8 cellular contexts compared by ENCODE assay signal in the genomic region with DNA sequence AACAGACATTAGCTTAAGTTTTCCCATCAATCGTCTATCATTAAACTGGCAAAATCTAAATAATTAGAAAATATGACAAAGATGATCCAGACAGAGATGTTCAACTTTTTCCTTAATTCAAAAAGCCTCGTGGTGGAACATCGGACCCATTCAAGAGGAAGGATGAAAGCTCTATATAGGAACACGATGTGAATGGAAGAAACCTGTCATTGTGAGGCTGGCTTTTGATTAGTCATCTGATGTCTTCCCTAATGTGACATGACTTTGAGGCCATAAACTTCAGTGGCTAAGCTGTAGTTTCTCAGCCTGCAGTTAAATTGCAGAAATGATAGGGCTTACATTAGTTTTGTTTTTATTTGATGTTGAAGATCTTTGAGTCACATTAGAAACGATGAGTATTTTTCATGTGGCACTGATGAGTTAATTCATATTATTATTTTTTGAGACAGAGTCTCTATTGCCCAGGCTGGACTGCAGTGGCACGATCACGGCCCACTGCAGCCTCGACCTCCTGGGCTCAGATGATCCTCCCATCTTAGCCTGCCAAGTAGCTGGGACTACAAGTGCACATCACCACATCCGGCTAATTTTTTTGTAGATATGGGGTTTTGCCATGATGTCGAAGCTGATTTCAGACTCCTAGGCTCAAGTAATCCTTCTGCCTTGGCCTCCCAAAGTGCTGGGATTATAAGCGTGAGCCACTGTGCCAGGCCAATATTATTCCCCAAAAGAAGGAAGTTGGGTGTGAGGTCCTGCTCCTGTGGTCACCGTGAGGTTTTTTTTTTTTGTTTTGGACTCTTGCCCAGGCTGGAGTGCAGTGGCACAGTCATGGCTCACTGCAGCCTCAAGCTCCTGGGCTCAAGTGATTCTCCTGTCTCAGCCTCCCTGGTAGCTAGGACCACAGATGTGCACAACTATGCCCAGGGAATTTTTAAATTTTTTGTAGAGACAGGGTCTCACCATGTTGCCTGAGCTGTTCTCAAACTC. TPM values are rescaled to one million over a fixed set of nuclear protein-coding genes. Genes with fewer than 3 reads are reported as not detected.
DNase-seq lines count a peak whose midpoint lies in the region; ATAC-seq, FAIRE-seq and TF ChIP-seq lines count a peak whose summit lies in the region.

No MANE protein-coding gene starts in this region.

- H3K36me3 ChIP-seq in HUES48 (ENCODE audit: control insufficient read depth, insufficient read depth, low read length): peaks cover 29% of the 10 kb centered on the region
- peaks cover 3 to 5% of the 10 kb centered on the region in 2 experiments for H3K36me3 ChIP-seq in keratinocyte (ENCODE audit: control insufficient read depth in 2 of 2, extremely low read depth in 1 of 2, insufficient read depth in 2 of 2, low read length in 2 of 2)
- H3K36me3 ChIP-seq in tibial artery: peaks cover 4 to 28% (median 26%) of the 10 kb centered on the region in 3 donors

- POLR2A ChIA-PET in AG04450 (lab: Yijun Ruan, JAX): no interaction called here

- H3K27me3 ChIP-seq in AG04450 (ENCODE audit: control insufficient read depth, insufficient read depth, low read length) (no peaks in the 10 kb centered on the region), HUES48 (ENCODE audit: control insufficient read depth, insufficient read depth, low read length) (no peaks in the 10 kb centered on the region), keratinocyte (ENCODE audit: control insufficient read depth, extremely low read depth, insufficient read depth, low read length) (no peaks in the 10 kb centered on the region), tibial artery (no peaks in the 10 kb centered on the region)

- intact Hi-C loops in tibial artery (cut with DNase I; ENCODE audit: low total_unique reads): loop anchor here (5.0 to 10.0 kb wide), 2 partner anchors 42 to 206 kb away; a partner anchor contains a TSS

- DNase-seq in AG04450 (ENCODE audit: low read depth, low spot score) (no peak), keratinocyte (ENCODE audit: low read depth, low spot score) (no peak), tibial artery (no peak), DMS114 treated with DMSO at 0.1 percent for 48 hours (lab: John Stamatoyannopoulos, UW; ENCODE audit: unreplicated experiment) (no peak), anterior cingulate cortex (lab: John Stamatoyannopoulos, UW) (no peak)

- peaks cover 69% of the 10 kb centered on the region for H3K36me3 Mint-ChIP-seq in activated T-helper 17 cell treated with anti-CD3 and anti-CD28 coated beads, Interleukin-2, amount 50 U/mL, for 72 hours (ENCODE audit: low read depth)

- TF ChIP-seq CTCF in AG04450 (IDR thresholded peaks at IDR 0.05; ENCODE audit: low read depth, low read length) (no peak), keratinocyte (optimal IDR thresholded peaks at IDR 0.05 in 1 of 3, IDR thresholded peaks at IDR 0.05 in 1 of 3, conservative IDR thresholded peaks at IDR 0.05 in 1 of 3; ENCODE audit: extremely low read depth in 1 of 3, insufficient read depth in 2 of 3, low read length in 3 of 3) (no peak), tibial artery (IDR thresholded peaks at IDR 0.05) (no peak)

- peaks cover 17% of the 10 kb centered on the region for H3K4me1 Mint-ChIP-seq in activated T-helper 17 cell treated with anti-CD3 and anti-CD28 coated beads, Interleukin-2, amount 50 U/mL, for 72 hours

- H3K27ac ChIP-seq in AG04450 (ENCODE audit: low read depth, low read length) (no peak overlapping the region), HUES48 (ENCODE audit: low read depth, low read length) (no peak overlapping the region), keratinocyte (ENCODE audit: control insufficient read depth, insufficient read depth, low read length) (peak overlapping the region; percentile 96), tibial artery (peak overlapping the region; percentile 94 to 99)

- no peak overlapping the region for H3K9ac ChIP-seq in HUES48 (ENCODE audit: low read depth, low read length)
- peak overlapping the region; percentile 96 for H3K9ac ChIP-seq in keratinocyte (ENCODE audit: control insufficient read depth, extremely low read depth, insufficient read depth, low read length)

- H3K27ac Mint-ChIP-seq in activated T-helper 17 cell treated with anti-CD3 and anti-CD28 coated beads, Interleukin-2, amount 50 U/mL, for 72 hours: peak overlapping the region; percentile 98

- no peaks in the 10 kb centered on the region for H3K27me3 Mint-ChIP-seq in activated T-helper 17 cell treated with anti-CD3 and anti-CD28 coated beads, Interleukin-2, amount 50 U/mL, for 72 hours

- H3K4me1 ChIP-seq in HUES48 (ENCODE audit: control insufficient read depth, insufficient read depth, low read length): peaks cover 3% of the 10 kb centered on the region; the same call in 1 of the 2 replicates
- peaks cover 8% of the 10 kb centered on the region for H3K4me1 ChIP-seq in keratinocyte (ENCODE audit: control insufficient read depth, extremely low read depth, insufficient read depth, low read length)
- peaks cover 0 to 15% (median 9%) of the 10 kb centered on the region in 4 donors for H3K4me1 ChIP-seq in tibial artery

- CTCF ChIA-PET in AG04450 (lab: Charles Lee): interaction anchor here (0.7 to 2.7 kb wide), 7 partner anchors 44 to 237 kb away, joined by 3 to 9 read pairs (median 4); no protein-coding TSS in a partner anchor

- H3K4me3 ChIP-seq in AG04450 (ENCODE audit: low read depth, low read length) (peak overlapping the region; percentile 79; the same call in 1 of the 2 replicates), HUES48 (ENCODE audit: low read depth, low read length) (peak overlapping the region; percentile 98), keratinocyte (ENCODE audit: control insufficient read depth in 2 of 3, extremely low read depth in 1 of 3, insufficient read depth in 2 of 3, low read depth in 1 of 3, low read length in 3 of 3) (peak overlapping the region; percentile 74 to 90 (median 87)), tibial artery (peak overlapping the region; percentile 93 to 99)

- H3K79me2 ChIP-seq in keratinocyte (ENCODE audit: control insufficient read depth, insufficient read depth, low read length): peaks cover 5% of the 10 kb centered on the region

- peak overlapping the region; percentile 91 for H3K4me2 ChIP-seq in keratinocyte (ENCODE audit: control insufficient read depth, extremely low read depth, insufficient read depth, low read depth, low read length)

- peak overlapping the region; percentile 91 for H3K4me3 Mint-ChIP-seq in activated T-helper 17 cell treated with anti-CD3 and anti-CD28 coated beads, Interleukin-2, amount 50 U/mL, for 72 hours

- no peaks in the 10 kb centered on the region for H4K20me1 ChIP-seq in keratinocyte (ENCODE audit: control insufficient read depth, extremely low read depth, insufficient read depth, low read length)

- no peaks in the 10 kb centered on the region for H3K9me3 Mint-ChIP-seq in activated T-helper 17 cell treated with anti-CD3 and anti-CD28 coated beads, Interleukin-2, amount 50 U/mL, for 72 hours

- ATAC-seq in activated T-helper 17 cell treated with anti-CD3 and anti-CD28 coated beads, Interleukin-2, amount 50 U/mL, for 72 hours (replicated peaks): peak; percentile 50
- ATAC-seq in HG03025 (IDR thresholded peaks at IDR 0.05; ENCODE audit: low FRiP score, unreplicated experiment): no peak

- no peak overlapping the region for H2AFZ ChIP-seq in keratinocyte (ENCODE audit: control insufficient read depth, low read length)

- no peaks in the 10 kb centered on the region for H3K9me1 ChIP-seq in keratinocyte (ENCODE audit: control insufficient read depth, extremely low read depth, insufficient read depth, low read length)

- dilution Hi-C loops in keratinocyte (cut with MboI; ENCODE audit: extremely low pct_ligation_motif_present, low sequenced_read_pairs): no loop called here

- H3K9me3 ChIP-seq in AG04450 (ENCODE audit: control insufficient read depth, insufficient read depth, low read length): no peaks in the 10 kb centered on the region; the same call in 1 of the 2 replicates
- H3K9me3 ChIP-seq in HUES48 (ENCODE audit: control insufficient read depth, insufficient read depth, low read length): no peaks in the 10 kb centered on the region
- H3K9me3 ChIP-seq in keratinocyte (ENCODE audit: control insufficient read depth, low read depth, low read length): no peaks in the 10 kb centered on the region
- H3K9me3 ChIP-seq in tibial artery: no peaks in the 10 kb centered on the region

- FAIRE-seq in keratinocyte (lab: Jason Lieb, UNC): no peak

RNA-seq across cellular contexts. Expression of a gene that starts 1.3 kb away (rescaled TPM):
- polyA plus RNA-seq in AG04450 (2011; rRNA removed) (89.8 and 112 TPM in 2 replicates), keratinocyte (80.8 to 123 TPM (median 89.6 TPM) in 3 replicates)
- 28.3 and 38.3 TPM in 2 replicates for polyA minus RNA-seq in AG04450 (2011; rRNA and poly(A)+ RNA removed)
- 100 to 1,000 TPM; 100 to 112 TPM for total RNA-seq in activated T-helper 17 cell treated with anti-CD3 and anti-CD28 coated beads, Interleukin-2, amount 50 U/mL, for 72 hours
- polyA plus RNA-seq in keratinocyte (2011; ENCODE audit: low read depth): 79.7 TPM
- polyA plus RNA-seq in keratinocyte (2011; cell fraction: cytosol; rRNA removed): 96.7 and 162 TPM in 2 replicates
- 53.4 and 62.0 TPM in 2 replicates for polyA plus RNA-seq in keratinocyte (2011; cell fraction: nucleus; rRNA removed)
- 74.7 and 84.3 TPM in 2 replicates for polyA plus RNA-seq in keratinocyte (2012; ENCODE audit: low replicate concordance)
- polyA minus RNA-seq in keratinocyte: 34.4 to 61.8 TPM (median 48.0 TPM) in 3 replicates
- 38.8 TPM for polyA minus RNA-seq in keratinocyte (2011; cell fraction: cytosol; rRNA and poly(A)+ RNA removed)
- 8.9 and 14.4 TPM in 2 replicates for polyA minus RNA-seq in keratinocyte (2011; cell fraction: nucleus; rRNA and poly(A)+ RNA removed)

RNA-seq across cellular contexts. Expression of a gene that starts 41.7 kb away (rescaled TPM):
- polyA plus RNA-seq in AG04450 (2011; rRNA removed) (1.2 TPM in 2 replicates), keratinocyte (0.03 to 0.42 TPM (median 0.14 TPM) in 3 replicates)
- 1.8 and 2.6 TPM in 2 replicates for polyA minus RNA-seq in AG04450 (2011; rRNA and poly(A)+ RNA removed)
- 1 to 10 TPM in 1 of 2 donors, under 1 TPM in 1; 0.64 to 5.5 TPM for total RNA-seq in activated T-helper 17 cell treated with anti-CD3 and anti-CD28 coated beads, Interleukin-2, amount 50 U/mL, for 72 hours
- polyA plus RNA-seq in keratinocyte (2011; ENCODE audit: low read depth): 0.12 TPM
- 0.16 and 0.26 TPM in 2 replicates for polyA plus RNA-seq in keratinocyte (2011; cell fraction: cytosol; rRNA removed)
- 0.19 and 0.24 TPM in 2 replicates for polyA plus RNA-seq in keratinocyte (2011; cell fraction: nucleus; rRNA removed)
- polyA plus RNA-seq in keratinocyte (2012; ENCODE audit: low replicate concordance): 0.27 TPM in 1 of 2 replicates, not detected in the other
- polyA minus RNA-seq in keratinocyte: 0.76 TPM in 1 of 3 replicates, not detected in the others
- polyA minus RNA-seq in keratinocyte (2011; cell fraction: cytosol; rRNA and poly(A)+ RNA removed): 2.1 TPM
- polyA minus RNA-seq in keratinocyte (2011; cell fraction: nucleus; rRNA and poly(A)+ RNA removed): 0.32 and 0.93 TPM in 2 replicates

RNA-seq across cellular contexts. Expression of a gene that starts 42.1 kb away (rescaled TPM):
- polyA plus RNA-seq in AG04450 (2011; rRNA removed) (1.8 and 1.9 TPM in 2 replicates), keratinocyte (0.41 to 0.51 TPM (median 0.45 TPM) in 3 replicates)
- polyA minus RNA-seq in AG04450 (2011; rRNA and poly(A)+ RNA removed): 2.6 and 3.8 TPM in 2 replicates
- 1 to 10 TPM; 4.8 to 6.3 TPM for total RNA-seq in activated T-helper 17 cell treated with anti-CD3 and anti-CD28 coated beads, Interleukin-2, amount 50 U/mL, for 72 hours
- polyA plus RNA-seq in keratinocyte (2011; ENCODE audit: low read depth): 0.34 TPM
- 0.38 and 0.81 TPM in 2 replicates for polyA plus RNA-seq in keratinocyte (2011; cell fraction: cytosol; rRNA removed)
- polyA plus RNA-seq in keratinocyte (2011; cell fraction: nucleus; rRNA removed): 0.61 and 1.5 TPM in 2 replicates
- 0.73 and 0.86 TPM in 2 replicates for polyA plus RNA-seq in keratinocyte (2012; ENCODE audit: low replicate concordance)
- polyA minus RNA-seq in keratinocyte: 1.8 to 2.2 TPM in 2 of 3 replicates, not detected in the other
- polyA minus RNA-seq in keratinocyte (2011; cell fraction: cytosol; rRNA and poly(A)+ RNA removed): 1.9 TPM
- polyA minus RNA-seq in keratinocyte (2011; cell fraction: nucleus; rRNA and poly(A)+ RNA removed): 0.39 and 1.2 TPM in 2 replicates

Comparison
In these comparisons a context has a peak if more than half of its experiments do, and no peak if none do; other contexts are left out.
1. H3K27ac ChIP-seq: peak in keratinocyte (single experiment) and tibial artery (2 of 2); none in AG04450 (single experiment) and HUES48 (single experiment).
2. Peak in every context shown above with its lines, with median percentiles within 50 percentile points of each other: H3K4me3 ChIP-seq.